22 cellular contexts compared by ENCODE assay signal in the genomic region with DNA sequence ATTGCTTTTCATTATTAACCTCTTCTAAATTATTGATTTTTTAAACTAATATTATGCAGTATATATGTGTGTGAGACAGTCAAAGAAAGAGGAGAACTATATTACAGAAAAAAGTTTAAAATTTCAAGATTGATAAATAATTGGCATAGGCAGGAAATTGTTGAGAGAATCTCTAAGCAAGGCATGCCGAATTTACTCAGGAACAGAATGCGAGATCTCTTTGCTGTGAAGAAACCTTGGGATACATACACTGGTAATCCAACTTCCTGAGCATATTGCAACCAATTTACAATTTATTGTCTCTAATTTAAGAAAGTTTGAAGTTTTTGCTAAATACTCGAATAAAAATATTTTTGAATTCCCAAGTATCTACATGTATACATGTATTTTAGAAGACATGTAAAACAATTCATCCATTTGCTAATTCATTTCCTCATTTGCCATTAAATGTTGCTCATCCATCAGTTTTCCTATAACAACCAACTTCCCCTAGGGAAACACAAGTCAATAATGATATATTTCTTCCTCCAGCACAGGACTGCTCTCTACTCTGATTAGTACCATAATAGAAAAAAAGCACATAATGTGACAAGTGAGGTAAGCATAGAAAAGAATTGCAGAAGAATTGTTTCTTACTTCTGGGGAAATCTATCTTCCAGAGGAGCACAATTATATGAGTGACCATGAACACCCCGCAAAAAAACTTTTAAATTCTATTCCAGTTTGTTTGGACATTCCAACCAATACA. TPM values are rescaled to one million over a fixed set of nuclear protein-coding genes. Genes with fewer than 3 reads are reported as not detected.
"Had no signal": no experiment of that assay in that cellular context is flagged by ENCODE, and none has a peak within 500 bp of the region (broad histone marks: within the 10 kb centered on the region; RNA-seq: fewer than 3 reads in every experiment).

No MANE protein-coding gene starts in this region.

- ATAC-seq: foreskin keratinocyte; naive thymus-derived CD4-positive, alpha-beta T cell; right lobe of liver; stimulated activated memory B cell treated with anti-CD40 and anti-IgM and Interleukin-4, amounts not matched to agents 10 μg/mL and 1 μg/mL and 100 μg/mL, for 72 hours; stimulated activated naive CD8-positive, alpha-beta T cell treated with anti-CD3 and anti-CD28 coated beads, Interleukin-15, amount 100 ng/mL, for 72 hours had no signal

- H3K9me3 ChIP-seq: colonic mucosa, neutrophil, right lobe of liver, spleen, thoracic aorta, transverse colon had no signal

- DNase-seq: caudate nucleus; colonic mucosa; dermis blood vessel endothelial cell; endodermal cell; erythroblast; foreskin keratinocyte; head of caudate nucleus; hypothalamus; islet precursor cell; mesendoderm; naive thymus-derived CD4-positive, alpha-beta T cell; posterior cingulate gyrus; right lobe of liver; spleen; stimulated activated CD4-positive, alpha-beta T cell treated with anti-CD3 and anti-CD28 coated beads, Interleukin-15, amount 100 ng/mL, for 24 hours; stimulated activated CD4-positive, alpha-beta T cell treated with anti-CD3 and anti-CD28 coated beads, Interleukin-1b, Interleukin-23, amount 100 ng/mL, for 48 hours; stimulated activated CD4-positive, alpha-beta T cell treated with anti-CD3 and anti-CD28 coated beads, Interleukin-4, amount 100 ng/mL, for 24 hours; stimulated activated naive CD8-positive, alpha-beta T cell treated with anti-CD3 and anti-CD28 coated beads, Interleukin-15, amount 100 ng/mL, for 72 hours; transverse colon had no signal

- H3K27ac ChIP-seq: colonic mucosa, foreskin keratinocyte, neutrophil, right lobe of liver, spleen, thoracic aorta, transverse colon had no signal

- H3K27me3 ChIP-seq: colonic mucosa, foreskin keratinocyte, neutrophil, right lobe of liver, spleen, transverse colon had no signal

- H3K4me1 ChIP-seq: colonic mucosa, right lobe of liver, spleen, transverse colon had no signal

- H3K4me3 ChIP-seq: colonic mucosa, right lobe of liver, spleen, thoracic aorta, transverse colon had no signal

- H3K36me3 ChIP-seq: colonic mucosa, neutrophil, right lobe of liver, spleen, thoracic aorta, transverse colon had no signal

RNA-seq across cellular contexts. Expression of gene LRRC39, which starts 0.6 kb away (rescaled TPM):
- total RNA-seq: dermis blood vessel endothelial cell had no signal
- polyA plus RNA-seq: naive thymus-derived CD4-positive, alpha-beta T cell had no signal
